In the genomic region with DNA sequence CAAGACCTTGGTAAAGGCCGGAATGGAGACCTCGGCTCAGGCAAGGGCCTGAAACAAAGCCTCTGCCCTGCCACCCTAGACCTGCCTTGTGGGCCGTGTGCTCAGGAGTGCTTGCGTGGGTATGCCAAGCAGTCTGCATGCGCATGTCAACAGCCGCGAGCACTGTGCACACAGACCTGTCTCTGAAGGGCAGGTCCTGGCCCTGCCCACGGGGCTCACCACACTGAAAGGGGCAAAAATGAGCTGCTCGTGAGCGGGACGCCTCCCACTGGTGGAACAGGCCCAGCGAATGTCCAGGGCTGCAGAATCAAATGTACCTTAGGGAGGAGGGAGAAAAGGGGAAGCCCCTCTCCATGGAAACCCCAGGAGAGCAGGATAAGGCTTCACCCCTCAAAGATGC, we compare ENCODE assay signal across 30 cellular contexts. TPM values are rescaled to one million over a fixed set of nuclear protein-coding genes. Genes with fewer than 3 reads are reported as not detected.
DNase-seq lines count a peak whose midpoint lies in the region; FAIRE-seq and TF ChIP-seq lines count a peak whose summit lies in the region.
"Had no signal": no experiment of that assay in that cellular context is flagged by ENCODE, and none has a peak within 500 bp of the region (broad histone marks: within the 10 kb centered on the region; RNA-seq: fewer than 3 reads in every experiment).

No MANE protein-coding gene starts in this region.

- H3K4me1 Mint-ChIP-seq in H9, result peaks cover 3 to 22% of the 10 kb centered on the region in 2 experiments
- no peaks in the 10 kb centered on the region for H3K4me1 Mint-ChIP-seq in neural progenitor cell
- H3K4me1 Mint-ChIP-seq: memory B cell; stimulated activated effector memory CD8-positive, alpha-beta T cell treated with anti-CD3 and anti-CD28 coated beads, Interleukin-12 subunit alpha, Interleukin-12 subunit beta, amount 100 ng/mL, for 72 hours had no signal

- no peak overlapping the region for H2AFZ ChIP-seq in H9 (ENCODE audit: low read length)
- peak overlapping the region; percentile 52 for H2AFZ ChIP-seq in neural progenitor cell (replicated peaks)

- FAIRE-seq in H54 (lab: Jason Lieb, UNC), result no peak
- FAIRE-seq: GM12878, small intestine had no signal

- H3T11ph ChIP-seq in H9 (ENCODE audit: low read length), result no peak overlapping the region

- no CpG with 5 or more reads among the region's 12 CpGs for WGBS in H9 (ENCODE audit: extremely low coverage, insufficient read length, low lambda C conversion rate)

- H3K27ac Mint-ChIP-seq in H9, result no peak overlapping the region
- H3K27ac Mint-ChIP-seq in neural progenitor cell, result no peak overlapping the region
- H3K27ac Mint-ChIP-seq: memory B cell; stimulated activated effector memory CD8-positive, alpha-beta T cell treated with anti-CD3 and anti-CD28 coated beads, Interleukin-12 subunit alpha, Interleukin-12 subunit beta, amount 100 ng/mL, for 72 hours had no signal

- H4K20me1 ChIP-seq in BLaER1 (no peaks in the 10 kb centered on the region), H9 (ENCODE audit: control insufficient read depth, insufficient read depth, insufficient read length) (no peaks in the 10 kb centered on the region), neural progenitor cell (ENCODE audit: low read depth) (no peaks in the 10 kb centered on the region)

- TF ChIP-seq POLR2A in H54 (IDR thresholded peaks at IDR 0.05; ENCODE audit: low read depth, low read length), result no peak

- H3K23me2 ChIP-seq in H9 (ENCODE audit: insufficient read length, low read depth, low read length, poor library complexity, severe bottlenecking), result no peaks in the 10 kb centered on the region

- no peaks in the 10 kb centered on the region for H3K27me3 Mint-ChIP-seq in H9 (ENCODE audit: low read depth)
- H3K27me3 Mint-ChIP-seq in neural progenitor cell (ENCODE audit: insufficient read depth, low read depth), result peaks cover 4% of the 10 kb centered on the region

- peak; percentile 49 for DNase-seq in H9
- DNase-seq in ecto neural progenitor cell (ENCODE audit: low spot score), result peak; percentile 46
- DNase-seq in neural progenitor cell (ENCODE audit: low spot score), result no peak
- no peak for DNase-seq in H54 (ENCODE audit: insufficient read length, low spot score)
- no peak for DNase-seq in GM20000 (ENCODE audit: low spot score)
- no peak for DNase-seq in putamen (ENCODE audit: low spot score)
- DNase-seq in NCI-H774 (lab: John Stamatoyannopoulos, UW), result no peak
- DNase-seq: ACHN; activated CD4-positive, alpha-beta T cell treated with anti-CD3 and anti-CD28 coated beads, Interleukin-2, amount 50 U/mL, for 1 hour; activated naive CD4-positive, alpha-beta T cell treated with Interleukin-2 at 50 U/mL for 16 hours; activated T-cell treated with anti-CD3 and anti-CD28 coated beads, Interleukin-2, amount 50 U/mL, for 1 hour; brain microvascular endothelial cell; COR-L47; DND-41; NCI-H1105 treated with DMSO at 0.1 percent for 48 hours; NCI-H2081; NCI-H226; NCI-H748 treated with DMSO at 0.1 percent for 48 hours; nucleus accumbens; OCI-M1; SHP77; small intestine; stimulated activated CD4-positive, alpha-beta T cell treated with anti-CD3 and anti-CD28 coated beads, Interleukin-2, amount 100 ng/mL, for 24 hours; T-helper 9 cell; WERI-Rb-1 had no signal

- H3K4ac ChIP-seq in H9 (ENCODE audit: low read depth, low read length), result no peak overlapping the region

- H3K27ac ChIP-seq in BLaER1 (peak overlapping the region; percentile 31; the same call in 1 of the 2 replicates), H9 (ENCODE audit: insufficient read length, low read depth, low read length) (no peak overlapping the region), neural progenitor cell (no peak overlapping the region)
- H3K27ac ChIP-seq: brain microvascular endothelial cell, thoracic aorta, WERI-Rb-1 had no signal

- no peak overlapping the region for H2AK5ac ChIP-seq in H9 (ENCODE audit: insufficient read length, low read length)

- peaks cover 40% of the 10 kb centered on the region for H3K4me1 ChIP-seq in BLaER1
- no peaks in the 10 kb centered on the region for H3K4me1 ChIP-seq in H9 (ENCODE audit: insufficient read depth, low read length)
- no peaks in the 10 kb centered on the region for H3K4me1 ChIP-seq in neural progenitor cell

- H2BK20ac ChIP-seq in H9 (ENCODE audit: low read depth, low read length, poor library complexity, severe bottlenecking), result no peak overlapping the region

- no peak overlapping the region for H3K18ac ChIP-seq in H9 (ENCODE audit: insufficient read length, low read depth, low read length)

- no peaks in the 10 kb centered on the region for H3K79me1 ChIP-seq in H9 (ENCODE audit: insufficient read depth, low read depth, low read length, poor library complexity, severe bottlenecking)

- no peak; the same call in 2 of the 3 replicates for TF ChIP-seq CTCF in H9 (conservative IDR thresholded peaks at IDR 0.05)
- TF ChIP-seq CTCF in neural progenitor cell (IDR thresholded peaks at IDR 0.05), result no peak
- no peak for TF ChIP-seq CTCF in GM20000 (IDR thresholded peaks at IDR 0.05; ENCODE audit: extremely low read depth, missing control alignments)

- H3K23ac ChIP-seq in H9 (ENCODE audit: insufficient read length, low read depth, low read length), result no peak overlapping the region

- no peaks in the 10 kb centered on the region for H3F3A ChIP-seq in neural progenitor cell (ENCODE audit: low read depth)

- peaks cover 0 to 6% (median 0%) of the 10 kb centered on the region in 3 experiments; a peak in 1 of 7 replicates for H3K36me3 Mint-ChIP-seq in H9 (ENCODE audit: insufficient read depth in 1 of 3, low read depth in 3 of 3)
- H3K36me3 Mint-ChIP-seq in neural progenitor cell, result no peaks in the 10 kb centered on the region
- H3K36me3 Mint-ChIP-seq: stimulated activated effector memory CD8-positive, alpha-beta T cell treated with anti-CD3 and anti-CD28 coated beads, Interleukin-12 subunit alpha, Interleukin-12 subunit beta, amount 100 ng/mL, for 72 hours had no signal

- H3K27me3 ChIP-seq in BLaER1, result no peaks in the 10 kb centered on the region
- no peaks in the 10 kb centered on the region for H3K27me3 ChIP-seq in H9 (ENCODE audit: insufficient read depth, low read length)
- H3K27me3 ChIP-seq in neural progenitor cell, result no peaks in the 10 kb centered on the region
- H3K27me3 ChIP-seq: brain microvascular endothelial cell had no signal

- H3K4me3 ChIP-seq in BLaER1, result no peak overlapping the region
- H3K4me3 ChIP-seq in neural progenitor cell, result no peak overlapping the region
- H3K4me3 ChIP-seq: GM12878, thoracic aorta had no signal

- peaks cover 6 to 12% of the 10 kb centered on the region in 2 experiments; a peak in 4 of 5 replicates for H3K9me3 Mint-ChIP-seq in H9
- peaks cover 5% of the 10 kb centered on the region for H3K9me3 Mint-ChIP-seq in neural progenitor cell

- no peak overlapping the region for H4K5ac ChIP-seq in H9 (ENCODE audit: insufficient read length, low read depth, low read length)

- H3K36me3 ChIP-seq in BLaER1 (no peaks in the 10 kb centered on the region), neural progenitor cell (no peaks in the 10 kb centered on the region)
- H3K36me3 ChIP-seq: brain microvascular endothelial cell, thoracic aorta, WERI-Rb-1 had no signal

- H3K14ac ChIP-seq in H9 (ENCODE audit: insufficient read depth, low read length), result no peak overlapping the region

- no peak overlapping the region for H3K9ac ChIP-seq in BLaER1
- H3K9ac ChIP-seq in H9 (ENCODE audit: extremely low read depth, insufficient read length, low read length), result no peak overlapping the region
- no peak overlapping the region for H3K9ac ChIP-seq in neural progenitor cell

- no peak overlapping the region for H4K8ac ChIP-seq in H9 (replicated peaks; ENCODE audit: insufficient read length, low read depth, low read length)

- no peak overlapping the region for H2BK5ac ChIP-seq in H9 (ENCODE audit: insufficient read length, low read length)

- H2BK15ac ChIP-seq in H9 (ENCODE audit: low read depth, low read length), result no peak overlapping the region

- H2BK12ac ChIP-seq in H9 (ENCODE audit: insufficient read length, low read depth, low read length), result no peak overlapping the region

- H3K79me2 ChIP-seq in H9 (ENCODE audit: insufficient read depth, low read length) (no peaks in the 10 kb centered on the region), neural progenitor cell (ENCODE audit: low read depth) (no peaks in the 10 kb centered on the region)

- peak overlapping the region; percentile 68 for H3K4me2 ChIP-seq in BLaER1
- no peak overlapping the region for H3K4me2 ChIP-seq in H9 (ENCODE audit: insufficient read depth, insufficient read length, low read length)
- no peak overlapping the region for H3K4me2 ChIP-seq in neural progenitor cell

- no peak overlapping the region for H3K56ac ChIP-seq in H9 (ENCODE audit: insufficient read length, low read depth, low read length)

- no peak overlapping the region for H4K91ac ChIP-seq in H9 (ENCODE audit: insufficient read length, low read depth, low read length)

- H3K9me3 ChIP-seq in BLaER1, result peaks cover 17% of the 10 kb centered on the region
- no peaks in the 10 kb centered on the region for H3K9me3 ChIP-seq in H9 (ENCODE audit: control insufficient read depth, low read depth, low read length)
- H3K9me3 ChIP-seq in neural progenitor cell (ENCODE audit: low read depth), result peaks cover 7% of the 10 kb centered on the region

- H3K4me3 Mint-ChIP-seq in H9 (no peak overlapping the region), neural progenitor cell (no peak overlapping the region)
- H3K4me3 Mint-ChIP-seq: memory B cell; stimulated activated effector memory CD8-positive, alpha-beta T cell treated with anti-CD3 and anti-CD28 coated beads, Interleukin-12 subunit alpha, Interleukin-12 subunit beta, amount 100 ng/mL, for 72 hours had no signal

- no peak overlapping the region for H2BK120ac ChIP-seq in H9 (ENCODE audit: low read depth, low read length, poor library complexity, severe bottlenecking)

RNA-seq across cellular contexts. Expression of a gene that starts 44.3 kb away (rescaled TPM):
- total RNA-seq in H9 (2021) (7.8 and 8.6 TPM in 2 replicates), neural progenitor cell (ENCODE audit: low replicate concordance) (0.24 and 0.25 TPM in 2 replicates)

Comparison
In these comparisons a context has a peak if more than half of its experiments do, and no peak if none do; other contexts are left out.
1. DNase-seq: peak in H9 (single experiment) and ecto neural progenitor cell (single experiment); none in neural progenitor cell (single experiment), H54 (single experiment), GM20000 (single experiment), putamen (single experiment) and NCI-H774 (single experiment).